Comparison of ENCODE assay signal across 2 cellular contexts in genomic region chr12:6471992-6472366, GRCh38.
TF ChIP-seq lines count a peak whose summit lies in the region.

No MANE protein-coding gene starts in this region.

TF ChIP-seq in HCT116, 20 proteins besides CTCF, POLR2A, EP300 and RAD21:
- TF ChIP-seq SRF (IDR thresholded peaks at IDR 0.05; ENCODE audit: low read depth) (no peak), FOSL1 (IDR thresholded peaks at IDR 0.05; ENCODE audit: low read depth) (no peak), EZH2 (IDR thresholded peaks at IDR 0.05) (no peak), REST (IDR thresholded peaks at IDR 0.05; ENCODE audit: low read depth) (no peak), ELF1 (IDR thresholded peaks at IDR 0.05; ENCODE audit: borderline replicate concordance, low read depth) (no peak), ATF3 (IDR thresholded peaks at IDR 0.05) (no peak)

TF ChIP-seq in GM12891, 5 proteins besides CTCF, POLR2A, EP300 and RAD21:
- no peak for TF ChIP-seq SPI1 (IDR thresholded peaks at IDR 0.05; ENCODE audit: low read depth, low read length)
- no peak for TF ChIP-seq TAF1 (IDR thresholded peaks at IDR 0.05; ENCODE audit: low read depth, low read length)
- no peak for TF ChIP-seq POLR2AphosphoS5 (IDR thresholded peaks at IDR 0.05; ENCODE audit: low read depth, low read length)
- TF ChIP-seq POU2F2 (IDR thresholded peaks at IDR 0.05; ENCODE audit: low read depth, low read length), result no peak
- TF ChIP-seq PAX5 (IDR thresholded peaks at IDR 0.05; ENCODE audit: insufficient read depth, low read length, severe bottlenecking), result no peak
TF ChIP-seq in GM12891: peak in this region for 0.
